Comparison of ENCODE assay signal across 32 cellular contexts in the genomic region with DNA sequence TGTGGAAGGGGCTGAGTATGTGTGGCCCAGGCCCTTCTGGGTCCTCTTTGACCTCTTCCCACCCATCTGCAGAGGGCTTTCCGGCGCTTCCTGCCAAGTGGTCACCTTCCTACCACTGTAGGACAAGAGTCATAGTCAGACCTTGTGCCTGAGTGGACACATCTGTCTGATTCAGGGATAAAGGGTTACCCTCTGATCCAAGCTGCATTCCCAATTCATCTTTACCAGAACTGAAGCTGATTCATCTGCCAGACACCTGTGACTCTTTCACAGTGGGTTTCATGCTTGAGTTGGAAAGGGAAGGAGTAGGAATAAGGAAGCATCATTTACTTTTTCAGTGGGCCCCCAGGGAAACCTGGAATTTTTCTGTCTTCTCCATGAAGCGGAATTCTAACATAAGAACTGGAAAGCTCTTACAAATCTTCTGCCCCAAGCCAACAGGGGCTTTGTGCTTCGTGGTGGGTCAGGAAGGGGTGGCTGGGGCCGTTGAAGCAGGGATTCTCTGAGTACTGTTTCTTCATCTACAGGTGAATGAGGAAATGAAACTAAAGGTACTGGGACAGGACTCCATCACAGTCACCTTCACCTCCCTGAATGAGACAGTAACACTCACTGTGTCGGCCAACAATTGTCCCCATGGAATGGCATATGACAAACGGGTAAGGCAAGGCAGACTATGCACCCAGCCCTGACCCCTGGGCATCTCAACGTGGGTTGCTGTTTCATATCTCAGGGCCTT. TPM values are rescaled to one million over a fixed set of nuclear protein-coding genes. Genes with fewer than 3 reads are reported as not detected.
"Had no signal": no experiment of that assay in that cellular context is flagged by ENCODE, and none has a peak within 500 bp of the region (broad histone marks: within the 10 kb centered on the region; RNA-seq: fewer than 3 reads in every experiment).

No MANE protein-coding gene starts in this region.

- H3K4me1 Mint-ChIP-seq: stimulated activated effector memory CD8-positive, alpha-beta T cell treated with anti-CD3 and anti-CD28 coated beads, Interleukin-12 subunit alpha, Interleukin-12 subunit beta, amount 100 ng/mL, for 72 hours had no signal

- H3K9me3 Mint-ChIP-seq: nephron progenitor cell; stimulated activated effector memory CD8-positive, alpha-beta T cell treated with anti-CD3 and anti-CD28 coated beads, Interleukin-12 subunit alpha, Interleukin-12 subunit beta, amount 100 ng/mL, for 72 hours; type B pancreatic cell had no signal

- H3K36me3 ChIP-seq: esophagus muscularis mucosa, prostate gland, sigmoid colon, stomach, tibial artery had no signal

- DNase-seq: dermis blood vessel endothelial cell; effector memory CD4-positive, alpha-beta T cell; foreskin keratinocyte; head of caudate nucleus; mesendoderm; midbrain; naive thymus-derived CD8-positive, alpha-beta T cell; nephron progenitor cell; nucleus accumbens; right cardiac atrium; sigmoid colon; stimulated activated CD4-positive, alpha-beta T cell treated with anti-CD3 and anti-CD28 coated beads, Interleukin-2, amount 100 ng/mL, for 24 hours; stimulated activated CD4-positive, alpha-beta T cell treated with anti-CD3 and anti-CD28 coated beads, Interleukin-4, amount 100 ng/mL, for 24 hours; stimulated activated naive CD4-positive, alpha-beta T cell treated with Interleukin-2 at 50 U/mL for 16 hours; stomach; tibial artery had no signal

- H3K9me3 ChIP-seq: esophagus muscularis mucosa, prostate gland, sigmoid colon, stomach, tibial artery had no signal

- H3K27me3 ChIP-seq: esophagus muscularis mucosa, sigmoid colon, stomach, tibial artery had no signal

- H3K27me3 Mint-ChIP-seq: naive thymus-derived CD8-positive, alpha-beta T cell had no signal

- ATAC-seq: foreskin keratinocyte; left lobe of liver; naive thymus-derived CD8-positive, alpha-beta T cell; right cardiac atrium; stimulated activated effector memory CD8-positive, alpha-beta T cell treated with anti-CD3 and anti-CD28 coated beads, Interleukin-12 subunit alpha, Interleukin-12 subunit beta, amount 100 ng/mL, for 72 hours had no signal

- H3K36me3 Mint-ChIP-seq: stimulated activated effector memory CD8-positive, alpha-beta T cell treated with anti-CD3 and anti-CD28 coated beads, Interleukin-12 subunit alpha, Interleukin-12 subunit beta, amount 100 ng/mL, for 72 hours; type B pancreatic cell had no signal

- H3K4me1 ChIP-seq: foreskin keratinocyte, prostate gland had no signal

- FAIRE-seq: endothelial cell of umbilical vein, keratinocyte had no signal

- H3K27ac ChIP-seq: coronary artery, esophagus muscularis mucosa, foreskin keratinocyte, prostate gland, sigmoid colon, stomach, tibial artery had no signal

- H3K4me3 Mint-ChIP-seq: naive thymus-derived CD8-positive, alpha-beta T cell; nephron progenitor cell; stimulated activated effector memory CD8-positive, alpha-beta T cell treated with anti-CD3 and anti-CD28 coated beads, Interleukin-12 subunit alpha, Interleukin-12 subunit beta, amount 100 ng/mL, for 72 hours; type B pancreatic cell had no signal

- H3K4me3 ChIP-seq: coronary artery, esophagus muscularis mucosa, lung, prostate gland, sigmoid colon, stomach, tibial artery had no signal

- H3K27ac Mint-ChIP-seq: naive thymus-derived CD8-positive, alpha-beta T cell; nephron progenitor cell; stimulated activated effector memory CD8-positive, alpha-beta T cell treated with anti-CD3 and anti-CD28 coated beads, Interleukin-12 subunit alpha, Interleukin-12 subunit beta, amount 100 ng/mL, for 72 hours; type B pancreatic cell had no signal

RNA-seq across cellular contexts. Expression of a gene that starts 46.4 kb away (rescaled TPM):
- total RNA-seq: dermis blood vessel endothelial cell, endothelial cell of umbilical vein, epithelial cell of proximal tubule, fibroblast of lung, foreskin keratinocyte, mucosa of gallbladder, osteocyte, temporal lobe had no signal
- polyA plus RNA-seq: endothelial cell of umbilical vein, fibroblast of lung, foreskin keratinocyte, keratinocyte, liver, stomach, urinary bladder had no signal
